10 cellular contexts compared by ENCODE assay signal in genomic region chr1:246794261-246795093, GRCh38.
DNase-seq lines count a peak whose midpoint lies in the region; ATAC-seq, FAIRE-seq and TF ChIP-seq lines count a peak whose summit lies in the region.
"Had no signal": no experiment of that assay in that cellular context is flagged by ENCODE, and none has a peak within 500 bp of the region (broad histone marks: within the 10 kb centered on the region; RNA-seq: fewer than 3 reads in every experiment).

No MANE protein-coding gene starts in this region.

- ATAC-seq in HG03139 (IDR thresholded peaks at IDR 0.05; ENCODE audit: unreplicated experiment) = no peak

- peak; percentile 71 for DNase-seq in AG08395 (ENCODE audit: low spot score)
- DNase-seq in H54 (ENCODE audit: insufficient read length, low spot score) = peak; percentile 50
- peak; percentile 21 for DNase-seq in T1000 (lab: John Stamatoyannopoulos, UW)
- peak; percentile 34 for DNase-seq in iPS-NIHi11 (ENCODE audit: low spot score)
- no peak for DNase-seq in KBM-7
- no peak for DNase-seq in hepatic stellate cell (ENCODE audit: low spot score)
- DNase-seq in NCI-H526 treated with DMSO at 0.1 percent for 48 hours (lab: John Stamatoyannopoulos, UW) = no peak
- DNase-seq: activated CD4-positive, alpha-beta T cell treated with anti-CD3 and anti-CD28 coated beads for 4 hours; adrenal gland had no signal

- no peak for TF ChIP-seq POLR2A in H54 (IDR thresholded peaks at IDR 0.05; ENCODE audit: low read depth, low read length)

- FAIRE-seq in H54 (lab: Jason Lieb, UNC) = no peak

- in situ Hi-C loops in KBM-7 (cut with MboI; ENCODE audit: low pct_unique_long_range_greater_than_20kb, low sequenced_read_pairs) = no loop called here

Comparison
In these comparisons a context has a peak if more than half of its experiments do, and no peak if none do; other contexts are left out.
1. DNase-seq: peak in AG08395 (single experiment), H54 (single experiment), T1000 (single experiment) and iPS-NIHi11 (single experiment); none in KBM-7 (single experiment), hepatic stellate cell (single experiment) and NCI-H526 treated with DMSO at 0.1 percent for 48 hours (single experiment).